ENCODE assay signal across 13 cellular contexts in genomic region chr13:31930490-31930889, GRCh38.
DNase-seq lines count a peak whose midpoint lies in the region; ATAC-seq lines count a peak whose summit lies in the region.
"Had no signal": no experiment of that assay in that cellular context is flagged by ENCODE, and none has a peak within 500 bp of the region (broad histone marks: within the 10 kb centered on the region; RNA-seq: fewer than 3 reads in every experiment).

No MANE protein-coding gene starts in this region.

- ATAC-seq in stimulated activated naive CD8-positive, alpha-beta T cell treated with anti-CD3 and anti-CD28 coated beads, Interleukin-15, amount 100 ng/mL, for 72 hours: peak; percentile 15
- ATAC-seq in stimulated activated naive CD8-positive, alpha-beta T cell treated with anti-CD3 and anti-CD28 coated beads, Interleukin-15, Interleukin-2, amounts not matched to agents 100 U/mL and 50 U/mL, for 24 hours: no peak
- ATAC-seq in HG02678 (IDR thresholded peaks at IDR 0.05; ENCODE audit: unreplicated experiment) (peak; percentile 40), HG03442 (IDR thresholded peaks at IDR 0.05; ENCODE audit: unreplicated experiment) (peak; percentile 16)

- DNase-seq in stimulated activated naive CD8-positive, alpha-beta T cell treated with anti-CD3 and anti-CD28 coated beads, Interleukin-15, amount 100 ng/mL, for 72 hours: no peak
- no peak for DNase-seq in stimulated activated naive CD8-positive, alpha-beta T cell treated with anti-CD3 and anti-CD28 coated beads, Interleukin-15, Interleukin-2, amounts not matched to agents 100 U/mL and 50 U/mL, for 24 hours
- DNase-seq in NCI-H2196 treated with DMSO at 0.1 percent for 48 hours (lab: John Stamatoyannopoulos, UW; ENCODE audit: unreplicated experiment): no peak
- DNase-seq in LoVo (ENCODE audit: low spot score): no peak
- no peak for DNase-seq in NCI-H748 (lab: John Stamatoyannopoulos, UW; ENCODE audit: unreplicated experiment)
- no peak for DNase-seq in islet precursor cell
- DNase-seq: effector CD4-positive, alpha-beta T cell; glutamatergic neuron; left ventricle myocardium inferior; NCI-H187; T1000 had no signal

- H3K9me3 Mint-ChIP-seq in stimulated activated naive CD8-positive, alpha-beta T cell treated with anti-CD3 and anti-CD28 coated beads, Interleukin-15, amount 100 ng/mL, for 72 hours: no peaks in the 10 kb centered on the region

- no peak overlapping the region for H3K27ac Mint-ChIP-seq in stimulated activated naive CD8-positive, alpha-beta T cell treated with anti-CD3 and anti-CD28 coated beads, Interleukin-15, amount 100 ng/mL, for 72 hours

- H3K4me3 Mint-ChIP-seq in stimulated activated naive CD8-positive, alpha-beta T cell treated with anti-CD3 and anti-CD28 coated beads, Interleukin-15, amount 100 ng/mL, for 72 hours: no peak overlapping the region

- no peaks in the 10 kb centered on the region for H3K4me1 Mint-ChIP-seq in stimulated activated naive CD8-positive, alpha-beta T cell treated with anti-CD3 and anti-CD28 coated beads, Interleukin-15, amount 100 ng/mL, for 72 hours

- H3K27me3 Mint-ChIP-seq in stimulated activated naive CD8-positive, alpha-beta T cell treated with anti-CD3 and anti-CD28 coated beads, Interleukin-15, amount 100 ng/mL, for 72 hours: no peaks in the 10 kb centered on the region
